Comparison of ENCODE assay signal across 19 cellular contexts in the genomic region with DNA sequence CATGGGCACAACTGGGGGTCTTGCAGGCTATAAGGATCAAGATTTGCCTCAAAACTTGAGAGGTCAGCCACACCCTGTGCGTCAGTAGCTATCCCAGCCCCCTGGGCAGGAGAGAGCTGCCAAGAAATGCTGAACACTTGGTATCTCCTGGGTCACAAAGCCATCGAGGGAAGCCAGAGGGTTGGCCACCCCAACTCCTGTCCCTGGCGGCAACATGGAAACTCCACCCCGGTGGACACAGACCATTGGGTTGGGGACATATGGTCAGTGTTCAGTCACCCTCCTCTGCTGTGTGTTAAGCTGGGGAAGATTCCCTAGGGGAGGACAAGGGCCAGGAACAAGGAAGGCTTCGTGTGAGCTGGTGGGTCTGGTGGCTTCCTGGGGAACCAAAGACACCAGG.
"Had no signal": no experiment of that assay in that cellular context is flagged by ENCODE, and none has a peak within 500 bp of the region (broad histone marks: within the 10 kb centered on the region; RNA-seq: fewer than 3 reads in every experiment).

No MANE protein-coding gene starts in this region.

- H3K9me3 ChIP-seq: left lung, ovary, psoas muscle, transverse colon, upper lobe of right lung, uterus had no signal

- ATAC-seq: effector memory CD8-positive, alpha-beta T cell; left cardiac atrium; left lung; naive thymus-derived CD8-positive, alpha-beta T cell; psoas muscle; right cardiac atrium; stimulated activated naive B cell treated with anti-CD40 and anti-IgM and Interleukin-4, amounts not matched to agents 10 μg/mL and 1 μg/mL and 100 μg/mL, for 72 hours; upper lobe of right lung had no signal

- H3K36me3 ChIP-seq: left lung, ovary, transverse colon, upper lobe of right lung, uterus had no signal

- H3K4me1 ChIP-seq: left lung, transverse colon, upper lobe of right lung, uterus had no signal

- H3K4me3 ChIP-seq: left lung, ovary, psoas muscle, skin epidermis, transverse colon, upper lobe of right lung, uterus had no signal

- H3K27me3 ChIP-seq: left lung, ovary, upper lobe of right lung, uterus had no signal

- H3K27ac ChIP-seq: left lung, ovary, psoas muscle, skin epidermis, transverse colon, upper lobe of right lung, uterus had no signal

- DNase-seq: cortex of kidney; effector memory CD8-positive, alpha-beta T cell; erythroblast; left cardiac atrium; left lung; mesendoderm; naive thymus-derived CD8-positive, alpha-beta T cell; occipital lobe; ovary; posterior cingulate gyrus; psoas muscle; right cardiac atrium; stimulated activated CD4-positive, alpha-beta T cell treated with anti-CD3 and anti-CD28 coated beads, Interleukin-15, amount 100 ng/mL, for 24 hours; stimulated activated CD4-positive, alpha-beta T cell treated with anti-CD3 and anti-CD28 coated beads, Interleukin-2, amount 100 ng/mL, for 48 hours; stimulated activated naive B cell treated with anti-CD40 and anti-IgM and Interleukin-4, amounts not matched to agents 10 μg/mL and 1 μg/mL and 100 μg/mL, for 72 hours; transverse colon; upper lobe of right lung; uterus had no signal
